In the genomic region with DNA sequence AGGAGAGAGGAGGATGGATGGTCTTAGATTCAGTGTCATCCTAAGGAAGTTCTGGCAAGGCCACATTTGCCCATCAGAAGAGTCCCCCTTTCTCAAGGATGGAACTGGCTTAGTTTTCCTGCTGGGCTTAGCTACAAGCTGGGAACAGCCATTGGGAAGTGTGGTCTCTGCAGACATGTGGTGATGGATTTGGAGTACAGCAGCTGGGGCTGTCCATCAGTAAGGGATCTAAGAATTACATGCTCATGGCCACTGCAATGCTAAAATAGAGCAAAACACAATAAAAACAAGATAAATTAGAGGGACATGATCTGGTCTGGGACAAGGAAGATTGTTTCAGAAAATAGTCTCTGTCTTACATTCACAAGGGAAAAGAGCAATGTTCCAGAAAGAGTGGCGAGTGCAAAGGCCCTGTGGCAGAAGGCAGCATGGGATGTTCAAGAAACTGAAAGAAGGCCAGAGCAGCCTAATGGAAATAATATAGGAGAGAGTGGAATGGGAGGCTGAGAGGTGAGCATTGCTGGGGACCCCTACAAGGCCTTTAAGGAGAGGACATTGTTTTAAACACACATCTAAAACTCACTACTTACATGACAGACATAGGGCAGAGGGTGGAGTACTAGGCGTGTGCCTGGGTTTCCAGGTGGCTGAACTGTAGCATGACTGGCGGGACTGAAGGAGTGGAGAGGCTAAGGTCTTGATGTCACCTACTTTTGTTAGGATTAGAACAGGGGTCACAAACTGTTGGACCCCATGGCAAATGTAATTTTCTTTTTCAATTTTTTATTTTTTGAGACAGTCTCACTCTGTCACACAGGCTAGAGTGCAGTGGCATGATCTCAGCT, we compare ENCODE assay signal across 25 cellular contexts. TPM values are rescaled to one million over a fixed set of nuclear protein-coding genes. Genes with fewer than 3 reads are reported as not detected.
A peak's percentile ranks its signal among the peaks of the same experiment; 100 is the strongest.
DNase-seq lines count a peak whose midpoint lies in the region; ATAC-seq, FAIRE-seq and TF ChIP-seq lines count a peak whose summit lies in the region.
"Had no signal": no experiment of that assay in that cellular context is flagged by ENCODE, and none has a peak within 500 bp of the region (broad histone marks: within the 10 kb centered on the region; RNA-seq: fewer than 3 reads in every experiment).

No MANE protein-coding gene starts in this region.

- H3K9me3 ChIP-seq in H1 (ENCODE audit: insufficient read depth in 2 of 2, low read depth in 1 of 2, low read length in 1 of 2) (no peaks in the 10 kb centered on the region), mucosa of rectum (ENCODE audit: control insufficient read depth in 2 of 2, low read length in 2 of 2) (no peaks in the 10 kb centered on the region), transverse colon (no peaks in the 10 kb centered on the region), heart right ventricle (no peaks in the 10 kb centered on the region)
- H3K9me3 ChIP-seq: Peyer's patch, SJSA1 had no signal

- H4K8ac ChIP-seq in H1 (ENCODE audit: extremely low read depth, insufficient read depth, low read length): no peak overlapping the region; the same call in 1 of the 2 replicates

- H3K4me2 ChIP-seq in H1 (ENCODE audit: insufficient read depth in 1 of 2, low read depth in 2 of 2, low read length in 2 of 2): no peak overlapping the region

- no peaks in the 10 kb centered on the region for H4K20me1 ChIP-seq in H1 (replicated peaks in 1 of 2; ENCODE audit: control insufficient read depth in 1 of 2, insufficient read depth in 2 of 2, low read length in 2 of 2)

- intact Hi-C loops in transverse colon (cut with DNase I; ENCODE audit: low total_unique reads) (no loop called here), posterior cingulate gyrus (cut with DNase I) (no loop called here), heart right ventricle (cut with DNase I) (no loop called here)
- intact Hi-C loops in activated CD8-positive, alpha-beta T cell treated with anti-CD3 and anti-CD28 coated beads for 36 hours (cut with micrococcal nuclease): no loop called here

- H4K5ac ChIP-seq in H1 (ENCODE audit: insufficient read length, low read depth, low read length): no peak overlapping the region

- no peak overlapping the region for H2BK15ac ChIP-seq in H1 (ENCODE audit: low read length)

- no peak overlapping the region for H3K27ac Mint-ChIP-seq in activated CD8-positive, alpha-beta T cell treated with anti-CD3 and anti-CD28 coated beads for 36 hours
- H3K27ac Mint-ChIP-seq: IgD-negative memory B cell had no signal

- H2AFZ ChIP-seq in H1 (ENCODE audit: low read length): no peak overlapping the region

- H3K27ac ChIP-seq in H1 (ENCODE audit: low read depth, low read length) (no peak overlapping the region), mucosa of rectum (ENCODE audit: low read depth in 2 of 2, low read length in 2 of 2) (peak overlapping the region; percentile 87 to 89), transverse colon (peak overlapping the region; percentile 81 to 86 (median 82)), heart right ventricle (no peak overlapping the region)
- H3K27ac ChIP-seq: SJSA1 had no signal

- no peaks in the 10 kb centered on the region for H3K27me3 Mint-ChIP-seq in activated CD8-positive, alpha-beta T cell treated with anti-CD3 and anti-CD28 coated beads for 36 hours

- peak overlapping the region; percentile 94 for H3K14ac ChIP-seq in H1 (ENCODE audit: insufficient read length)

- TF ChIP-seq RAD21 in H1 (IDR thresholded peaks at IDR 0.05 in 1 of 2, conservative IDR thresholded peaks at IDR 0.05 in 1 of 2; ENCODE audit: low read depth in 2 of 2, low read length in 2 of 2): no peak

- CTCF ChIA-PET in H1 (lab: Charles Lee; ENCODE audit: partially characterized antibody): interaction anchor here (0.6 to 2.0 kb wide), 2 partner anchors 13 to 20 kb away, joined by 3 to 6 read pairs; no protein-coding TSS in a partner anchor
- CTCF ChIA-PET in activated CD8-positive, alpha-beta T cell treated with anti-CD3 and anti-CD28 coated beads for 36 hours (lab: Charles Lee): no interaction called here

- no peak overlapping the region for H2BK120ac ChIP-seq in H1 (replicated peaks; ENCODE audit: low read depth, low read length)

- H3K36me3 ChIP-seq in H1 (ENCODE audit: control insufficient read depth in 2 of 4, insufficient read depth in 4 of 4, low read length in 3 of 4) (no peaks in the 10 kb centered on the region), mucosa of rectum (ENCODE audit: control insufficient read depth in 2 of 2, insufficient read depth in 2 of 2, low read length in 2 of 2) (no peaks in the 10 kb centered on the region), transverse colon (no peaks in the 10 kb centered on the region), heart right ventricle (no peaks in the 10 kb centered on the region)
- H3K36me3 ChIP-seq: Peyer's patch, SJSA1 had no signal

- ATAC-seq in activated CD8-positive, alpha-beta T cell treated with anti-CD3 and anti-CD28 coated beads for 36 hours: no peak
- ATAC-seq in heart right ventricle: no peak

- H3K9ac ChIP-seq in H1 (replicated peaks in 1 of 4; ENCODE audit: extremely low read depth in 1 of 4, low read depth in 3 of 4, low read length in 3 of 4) (no peak overlapping the region), mucosa of rectum (ENCODE audit: low read depth in 1 of 2, low read length in 2 of 2) (peak overlapping the region in 1 of 2 donors; percentile 1)

- H3K79me2 ChIP-seq in H1 (ENCODE audit: control insufficient read depth in 1 of 2, insufficient read depth in 2 of 2, low read length in 2 of 2): no peaks in the 10 kb centered on the region

- H3K4me1 ChIP-seq in H1 (replicated peaks in 1 of 4; ENCODE audit: control insufficient read depth in 3 of 4, insufficient read depth in 4 of 4, low read length in 3 of 4) (peaks cover 4 to 6% (median 6%) of the 10 kb centered on the region in 4 experiments; a peak in 5 of 7 replicates), mucosa of rectum (ENCODE audit: control insufficient read depth in 2 of 2, insufficient read depth in 2 of 2, low read length in 2 of 2) (peaks cover 30 to 65% of the 10 kb centered on the region in 2 donors), transverse colon (peaks cover 2 to 67% (median 35%) of the 10 kb centered on the region in 4 donors), heart right ventricle (no peaks in the 10 kb centered on the region)
- H3K4me1 ChIP-seq: SJSA1 had no signal

- POLR2A ChIA-PET in H1 (lab: Charles Lee; ENCODE audit: partially characterized antibody): interaction anchor here (1.1 to 1.2 kb wide), 2 partner anchors 9 to 13 kb away, joined by 3 to 4 read pairs; no protein-coding TSS in a partner anchor
- POLR2A ChIA-PET in activated CD8-positive, alpha-beta T cell treated with anti-CD3 and anti-CD28 coated beads for 36 hours (lab: Charles Lee): no interaction called here

- H2BK12ac ChIP-seq in H1 (ENCODE audit: low read depth, low read length): no peak overlapping the region

- DNase-seq in DMS53 (lab: John Stamatoyannopoulos, UW): peak; percentile 76
- DNase-seq in DMS53 treated with DMSO at 0.1 percent for 48 hours (lab: John Stamatoyannopoulos, UW; ENCODE audit: unreplicated experiment): no peak
- DNase-seq in H1 (ENCODE audit: low read depth in 1 of 2, low spot score in 2 of 2): no peak
- peak; percentile 37 for DNase-seq in transverse colon
- DNase-seq in activated CD8-positive, alpha-beta T cell treated with anti-CD3 and anti-CD28 coated beads for 36 hours: no peak
- no peak for DNase-seq in posterior cingulate gyrus
- DNase-seq in heart right ventricle: no peak
- DNase-seq: 8988T, AML-193, C1 segment of cervical spinal cord, NCI-H1105 treated with DMSO at 0.1 percent for 48 hours, NCI-H2029 treated with DMSO at 0.1 percent for 48 hours, NCI-H2171, NCI-H345, NCI-H526, Peyer's patch had no signal

- H3K4me3 Mint-ChIP-seq in activated CD8-positive, alpha-beta T cell treated with anti-CD3 and anti-CD28 coated beads for 36 hours: no peak overlapping the region
- H3K4me3 Mint-ChIP-seq: IgD-negative memory B cell had no signal

- no peak overlapping the region for H2AK5ac ChIP-seq in H1 (ENCODE audit: low read depth, low read length)

- H3K56ac ChIP-seq in H1 (replicated peaks; ENCODE audit: insufficient read length, low read depth, low read length): no peak overlapping the region

- TF ChIP-seq CTCF in H1 (IDR thresholded peaks at IDR 0.05; ENCODE audit: control extremely low read depth in 1 of 3, insufficient read depth in 1 of 3, low read depth in 1 of 3, low read length in 3 of 3): no peak
- TF ChIP-seq CTCF in transverse colon (IDR thresholded peaks at IDR 0.05): peak in 1 of 5 experiments; percentile 14
- TF ChIP-seq CTCF in activated CD8-positive, alpha-beta T cell treated with anti-CD3 and anti-CD28 coated beads for 36 hours (IDR thresholded peaks at IDR 0.05): no peak
- TF ChIP-seq CTCF in heart right ventricle (IDR thresholded peaks at IDR 0.05): no peak

- no peak overlapping the region for H4K91ac ChIP-seq in H1 (replicated peaks; ENCODE audit: insufficient read length, low read length)

- in situ Hi-C loops in transverse colon (cut with MboI; ENCODE audit: low pct_ligation_motif_present in 1 of 4, low pct_unique_long_range_greater_than_20kb in 1 of 4, low sequenced_read_pairs in 3 of 4): no loop called here

- H3K4me3 ChIP-seq in H1 (ENCODE audit: extremely low read depth in 1 of 4, insufficient read depth in 2 of 4, low read depth in 3 of 4, low read length in 4 of 4): no peak overlapping the region
- H3K4me3 ChIP-seq in mucosa of rectum (ENCODE audit: low read length in 2 of 2): no peak overlapping the region
- H3K4me3 ChIP-seq in transverse colon: no peak overlapping the region
- no peak overlapping the region for H3K4me3 ChIP-seq in heart right ventricle
- H3K4me3 ChIP-seq: Peyer's patch, SJSA1 had no signal

- no peak overlapping the region for H3K23ac ChIP-seq in H1 (ENCODE audit: insufficient read length)

- H2BK5ac ChIP-seq in H1 (ENCODE audit: low read depth, low read length): no peak overlapping the region

- no peaks in the 10 kb centered on the region for H3K9me3 Mint-ChIP-seq in activated CD8-positive, alpha-beta T cell treated with anti-CD3 and anti-CD28 coated beads for 36 hours

- H3K36me3 Mint-ChIP-seq in activated CD8-positive, alpha-beta T cell treated with anti-CD3 and anti-CD28 coated beads for 36 hours (ENCODE audit: low read depth): no peaks in the 10 kb centered on the region
- H3K36me3 Mint-ChIP-seq: IgD-negative memory B cell had no signal

- no peaks in the 10 kb centered on the region for H3K27me3 ChIP-seq in H1 (replicated peaks in 1 of 4; ENCODE audit: control insufficient read depth in 3 of 4, extremely low read depth in 1 of 4, insufficient read depth in 3 of 4, low read length in 3 of 4)
- no peaks in the 10 kb centered on the region for H3K27me3 ChIP-seq in mucosa of rectum (ENCODE audit: control insufficient read depth in 2 of 2, insufficient read depth in 2 of 2, low read length in 2 of 2)
- no peaks in the 10 kb centered on the region for H3K27me3 ChIP-seq in transverse colon
- H3K27me3 ChIP-seq in heart right ventricle: peaks cover 0 to 21% (median 0%) of the 10 kb centered on the region in 7 donors
- H3K27me3 ChIP-seq: Peyer's patch, SJSA1 had no signal

- H3K18ac ChIP-seq in H1 (ENCODE audit: extremely low read depth, low read length): no peak overlapping the region

- H3K79me1 ChIP-seq in H1 (ENCODE audit: low read depth, low read length): no peaks in the 10 kb centered on the region

- H3K4me1 Mint-ChIP-seq in activated CD8-positive, alpha-beta T cell treated with anti-CD3 and anti-CD28 coated beads for 36 hours (ENCODE audit: low read depth): no peaks in the 10 kb centered on the region
- H3K4me1 Mint-ChIP-seq: IgD-negative memory B cell had no signal

- FAIRE-seq in H1 (lab: Jason Lieb, UNC): no peak
- FAIRE-seq: G401.6, GM12892, GM18507 had no signal

- no peak for TF ChIP-seq POLR2A in H1 (IDR thresholded peaks at IDR 0.05; ENCODE audit: control extremely low read depth in 1 of 2, low read depth in 2 of 2, low read length in 2 of 2)
- no peak for TF ChIP-seq POLR2A in transverse colon (IDR thresholded peaks at IDR 0.05)

- no peaks in the 10 kb centered on the region for H3K23me2 ChIP-seq in H1 (ENCODE audit: low read depth, low read length)

- TF ChIP-seq EP300 in H1 (IDR thresholded peaks at IDR 0.05; ENCODE audit: borderline replicate concordance in 1 of 2, low read depth in 2 of 2, low read length in 2 of 2) (no peak), transverse colon (IDR thresholded peaks at IDR 0.05; ENCODE audit: low read depth) (no peak)

- H3K4ac ChIP-seq in H1 (replicated peaks; ENCODE audit: insufficient read length, low read depth, low read length): no peak overlapping the region

- no peak overlapping the region for H2BK20ac ChIP-seq in H1 (ENCODE audit: low read length)

- WGBS in H1 (ENCODE audit: extremely low coverage in 1 of 2, insufficient coverage in 1 of 2, insufficient read length in 1 of 2, insufficient replicate concordance in 2 of 2, low coverage in 1 of 2, low lambda C conversion rate in 2 of 2, missing lambda C conversion rate in 1 of 2), 2 experiments: 91% methylated on average over 3 of the region's 3 CpGs; no CpG with 5 or more reads in 1 of the 2 experiments
- 74 to 81% methylated on average over 3 of the region's 3 CpGs for WGBS in transverse colon (ENCODE audit: low coverage in 1 of 2), 2 donors
- WGBS in heart right ventricle, 2 donors: 86 to 90% methylated on average over 3 of the region's 3 CpGs

RNA-seq across cellular contexts. Expression of gene TOX3, which starts 17.0 kb away (rescaled TPM):
- 16.7 and 21.2 TPM in 2 replicates for total RNA-seq in H1 (2021; fragmentation: NEBNext Ultra II Directional; extraction: Animal tissue kit (Norgen Biotek cat#: 25700))
- polyA plus RNA-seq in H1 (2011; rRNA removed) (22.7 and 31.2 TPM in 2 replicates), heart right ventricle (not detected)
- polyA plus RNA-seq in H1 (2011; cell fraction: cytosol; rRNA removed): 13.6 TPM
- 39.3 TPM for polyA plus RNA-seq in H1 (2011; cell fraction: nucleus; rRNA removed)
- polyA plus RNA-seq in H1 (2012, experiment 1 of 2): 17.8 to 24.5 TPM (median 19.6 TPM) in 4 replicates
- 2.6 TPM for polyA plus RNA-seq in H1 (2012, experiment 2 of 2)
- polyA plus RNA-seq in H1 (2013, experiment 1 of 2): 8.0 TPM
- polyA plus RNA-seq in H1 (2013, experiment 2 of 2): 7.7 TPM
- 56.6 and 76.8 TPM in 2 replicates for polyA minus RNA-seq in H1 (2011; rRNA and poly(A)+ RNA removed)
- polyA minus RNA-seq in H1 (2011; cell fraction: cytosol; rRNA and poly(A)+ RNA removed): 25.2 TPM
- 48.8 TPM for polyA minus RNA-seq in H1 (2011; cell fraction: nucleus; rRNA and poly(A)+ RNA removed)
- total RNA-seq in transverse colon (10 to 100 TPM; 10.9 to 32.6 (median 28.0) TPM), heart right ventricle (not detected)
- total RNA-seq in activated CD8-positive, alpha-beta T cell treated with anti-CD3 and anti-CD28 coated beads for 36 hours: not detected
- total RNA-seq: Daoy, OCI-LY7 had no signal
- polyA plus RNA-seq: AG04450, IgD-negative memory B cell had no signal

Comparison
In these comparisons a context has a peak if more than half of its experiments do, and no peak if none do; other contexts are left out.
1. DNase-seq: peak in DMS53 (single experiment) and transverse colon (single experiment); none in DMS53 treated with DMSO at 0.1 percent for 48 hours (single experiment), H1 (0 of 2), activated CD8-positive, alpha-beta T cell treated with anti-CD3 and anti-CD28 coated beads for 36 hours (single experiment), posterior cingulate gyrus (0 of 10) and heart right ventricle (0 of 2).
2. H3K27ac ChIP-seq: peak in mucosa of rectum (2 of 2) and transverse colon (4 of 4); none in H1 (single experiment) and heart right ventricle (0 of 10).
3. RNA of gene TOX3, which starts 17.0 kb away (total RNA-seq): 10.9 to 32.6 TPM in transverse colon and 16.7 to 21.2 TPM in H1; not detected in activated CD8-positive, alpha-beta T cell treated with anti-CD3 and anti-CD28 coated beads for 36 hours and not detected in heart right ventricle; every median in the first group is over 10 times any median in the second.